Comparison of ENCODE assay signal across 8 cellular contexts in the genomic region with DNA sequence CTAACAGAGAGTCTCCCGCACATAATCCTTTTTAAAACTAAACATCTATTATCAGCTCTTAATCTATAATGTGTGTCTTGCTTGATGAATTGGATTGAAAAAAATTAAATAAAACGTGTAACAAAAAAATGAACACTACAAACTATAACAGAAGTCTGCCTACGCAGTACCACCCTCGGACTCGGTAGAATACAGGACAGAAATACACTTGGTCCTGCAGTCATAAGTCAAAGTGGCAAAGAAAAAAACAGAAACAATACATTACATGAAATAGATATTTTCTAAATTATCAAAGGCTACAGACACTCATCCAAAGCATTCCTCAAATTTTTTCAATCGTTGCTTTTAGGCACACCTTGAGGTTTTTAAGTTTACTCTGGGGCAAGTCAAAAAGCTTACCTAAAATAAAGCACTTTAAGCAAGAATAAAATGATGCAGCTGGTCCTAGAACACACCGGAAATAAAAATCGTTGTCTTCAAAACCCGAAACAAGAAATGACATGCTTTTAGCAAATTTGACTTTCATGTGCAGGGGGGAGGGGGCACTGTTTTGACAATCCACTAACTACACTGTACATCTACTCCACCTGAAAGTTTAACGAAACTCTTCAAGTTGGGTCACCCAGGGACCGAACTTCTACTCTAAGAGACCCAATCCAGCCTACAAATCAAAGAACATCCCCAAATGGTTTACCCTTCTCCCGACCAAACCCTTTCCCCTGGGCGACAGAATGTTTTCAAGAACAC. TPM values are rescaled to one million over a fixed set of nuclear protein-coding genes. Genes with fewer than 3 reads are reported as not detected.
DNase-seq lines count a peak whose midpoint lies in the region; ATAC-seq and FAIRE-seq lines count a peak whose summit lies in the region.

No MANE protein-coding gene starts in this region.

- peak in 1 of 2 donors; percentile 9 for ATAC-seq in activated naive CD4-positive, alpha-beta T cell treated with anti-CD3 and anti-CD28 coated beads, Interleukin-2, amount 50 U/mL, for 72 hours
- no peak for ATAC-seq in HG03457 (IDR thresholded peaks at IDR 0.05; ENCODE audit: unreplicated experiment)

- FAIRE-seq in GM18507 (lab: Jason Lieb, UNC) = peak; percentile 76
- FAIRE-seq in HTR-8/SVneo (lab: Jason Lieb, UNC) = no peak

- H3K4me3 Mint-ChIP-seq in immature natural killer cell = peak overlapping the region; percentile 92 to 99 (median 97)

- peak overlapping the region; percentile 88 for H3K4me3 ChIP-seq in Jurkat, Clone E6-1 (ENCODE audit: low read length)

- H3K27ac Mint-ChIP-seq in activated naive CD4-positive, alpha-beta T cell treated with anti-CD3 and anti-CD28 coated beads, Interleukin-2, amount 50 U/mL, for 72 hours = peak overlapping the region; percentile 92 to 97
- H3K27ac Mint-ChIP-seq in immature natural killer cell = peak overlapping the region; percentile 87 to 96 (median 92)

- peaks cover 11 to 17% of the 10 kb centered on the region in 2 donors for H3K36me3 Mint-ChIP-seq in activated naive CD4-positive, alpha-beta T cell treated with anti-CD3 and anti-CD28 coated beads, Interleukin-2, amount 50 U/mL, for 72 hours
- no peaks in the 10 kb centered on the region for H3K36me3 Mint-ChIP-seq in immature natural killer cell

- H3K27me3 Mint-ChIP-seq in immature natural killer cell (ENCODE audit: low read depth in 3 of 3) = peaks cover 2 to 13% (median 4%) of the 10 kb centered on the region in 3 donors

- no peaks in the 10 kb centered on the region for H3K9me3 Mint-ChIP-seq in activated naive CD4-positive, alpha-beta T cell treated with anti-CD3 and anti-CD28 coated beads, Interleukin-2, amount 50 U/mL, for 72 hours
- peaks cover 0 to 2% (median 0%) of the 10 kb centered on the region in 6 donors for H3K9me3 Mint-ChIP-seq in immature natural killer cell

- DNase-seq in GM18507 (ENCODE audit: extremely low spot score, insufficient read length, low read depth) (no peak), immature natural killer cell (peak in 1 of 3 donors; percentile 19), HTR-8/SVneo (ENCODE audit: insufficient read length, low spot score) (no peak), NCI-H2081 treated with DMSO at 0.1 percent for 48 hours (lab: John Stamatoyannopoulos, UW) (no peak)
- DNase-seq in Jurkat, Clone E6-1 (ENCODE audit: low read depth, low spot score) = peak; percentile 71
- DNase-seq in activated naive CD4-positive, alpha-beta T cell treated with anti-CD3 and anti-CD28 coated beads, Interleukin-2, amount 50 U/mL, for 72 hours (ENCODE audit: low spot score in 2 of 2) = no peak
- DNase-seq in stimulated activated CD4-positive, alpha-beta T cell treated with anti-CD3 and anti-CD28 coated beads, Interleukin-4, amount 100 ng/mL, for 1 hour = peak; percentile 33

- H3K4me1 Mint-ChIP-seq in immature natural killer cell = peaks cover 54 to 66% of the 10 kb centered on the region in 2 donors

RNA-seq across cellular contexts. Expression of a gene that starts 1.3 kb away (rescaled TPM):
- polyA plus RNA-seq in Jurkat, Clone E6-1 (2012; ENCODE audit: insufficient read depth, insufficient read length) = 101 TPM
- total RNA-seq in activated naive CD4-positive, alpha-beta T cell treated with anti-CD3 and anti-CD28 coated beads, Interleukin-2, amount 50 U/mL, for 72 hours = 10 to 100 TPM; 78.8 to 92.8 TPM
- 100 to 1,000 TPM; 136 to 314 (median 192) TPM for polyA plus RNA-seq in immature natural killer cell

RNA-seq across cellular contexts. Expression of a gene that starts 22.9 kb away (rescaled TPM):
- 3.9 TPM for polyA plus RNA-seq in Jurkat, Clone E6-1 (2012; ENCODE audit: insufficient read depth, insufficient read length)
- 10 to 100 TPM; 10.7 to 14.6 TPM for total RNA-seq in activated naive CD4-positive, alpha-beta T cell treated with anti-CD3 and anti-CD28 coated beads, Interleukin-2, amount 50 U/mL, for 72 hours
- polyA plus RNA-seq in immature natural killer cell = 10 to 100 TPM in 2 of 3 donors, 1 to 10 TPM in 1; 9.4 to 22.6 (median 16.5) TPM

Comparison
In these comparisons a context has a peak if more than half of its experiments do, and no peak if none do; other contexts are left out.
1. DNase-seq: peak in Jurkat, Clone E6-1 (single experiment) and stimulated activated CD4-positive, alpha-beta T cell treated with anti-CD3 and anti-CD28 coated beads, Interleukin-4, amount 100 ng/mL, for 1 hour (single experiment); none in GM18507 (single experiment), activated naive CD4-positive, alpha-beta T cell treated with anti-CD3 and anti-CD28 coated beads, Interleukin-2, amount 50 U/mL, for 72 hours (0 of 2), HTR-8/SVneo (single experiment) and NCI-H2081 treated with DMSO at 0.1 percent for 48 hours (single experiment).